In the genomic region with DNA sequence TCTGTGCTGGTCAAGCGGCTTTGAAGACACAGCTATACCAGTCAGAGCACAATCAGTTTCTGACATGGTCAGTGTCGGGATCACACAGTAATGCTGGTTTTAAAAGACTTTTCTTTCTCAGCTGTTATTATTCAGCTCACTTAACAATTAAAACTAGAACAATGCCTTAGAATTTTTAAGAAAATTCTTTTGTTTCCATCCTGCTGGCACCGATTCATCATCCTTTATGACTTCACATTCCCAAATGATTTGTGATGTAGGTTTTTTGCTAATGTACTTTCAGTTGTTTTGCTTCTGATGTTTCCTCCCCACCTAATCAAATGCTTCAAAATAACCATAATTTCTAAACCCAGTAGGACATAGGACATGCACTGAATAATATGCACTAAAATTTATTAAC, we compare ENCODE assay signal across 35 cellular contexts. TPM values are rescaled to one million over a fixed set of nuclear protein-coding genes. Genes with fewer than 3 reads are reported as not detected.
"Had no signal": no experiment of that assay in that cellular context is flagged by ENCODE, and none has a peak within 500 bp of the region (broad histone marks: within the 10 kb centered on the region; RNA-seq: fewer than 3 reads in every experiment).

No MANE protein-coding gene starts in this region.

- H3K27me3 Mint-ChIP-seq: activated CD4-positive, alpha-beta memory T cell treated with anti-CD3 and anti-CD28 coated beads for 36 hours; activated CD4-positive, alpha-beta T cell treated with anti-CD3 and anti-CD28 coated beads for 36 hours; activated CD4-positive, alpha-beta T cell treated with anti-CD3 and anti-CD28 coated beads, Interleukin-2, amount 10 ng/mL, durations not matched to agents 24 days and 14 days; activated CD8-positive, alpha-beta memory T cell treated with anti-CD3 and anti-CD28 coated beads, Interleukin-2, amount 10 ng/mL, durations not matched to agents 7 days and 5 days; activated naive CD8-positive, alpha-beta T cell; dendritic cell treated with granulocyte-macrophage colony-stimulating factor and Interleukin-4, amounts not matched to agents 40 ng/mL and 50 ng/mL, for 4 days had no signal

- H3K4me1 Mint-ChIP-seq: activated CD4-positive, alpha-beta T cell treated with anti-CD3 and anti-CD28 coated beads for 36 hours; activated CD4-positive, alpha-beta T cell treated with anti-CD3 and anti-CD28 coated beads, Interleukin-2, amount 10 ng/mL, durations not matched to agents 24 days and 14 days; activated CD8-positive, alpha-beta memory T cell treated with anti-CD3 and anti-CD28 coated beads, Interleukin-2, amount 10 ng/mL, durations not matched to agents 7 days and 5 days had no signal

- H3K9me3 Mint-ChIP-seq: activated CD4-positive, alpha-beta memory T cell treated with anti-CD3 and anti-CD28 coated beads for 36 hours; activated CD4-positive, alpha-beta T cell treated with anti-CD3 and anti-CD28 coated beads, Interleukin-2, amount 10 ng/mL, durations not matched to agents 24 days and 14 days; activated T-helper 1 cell treated with anti-CD3 and anti-CD28 coated beads, Interleukin-12 subunit alpha, Interleukin-12 subunit beta, Interleukin-2, Interleukin-4 antibody, amounts not matched to agents 30 ng/mL and 10 ng/mL and 1 ng/mL, durations not matched to agents 14 hours and 24 hours and 36 hours; activated T-helper 2 cell treated with anti-CD3 and anti-CD28 coated beads, Interferon-gamma antibody, Interleukin-2, Interleukin-4, amounts not matched to agents 10 μg/mL and 5 μg/mL and 100 μg/mL, durations not matched to agents 14 hours and 24 hours and 36 hours; dendritic cell treated with granulocyte-macrophage colony-stimulating factor and Interleukin-4, amounts not matched to agents 40 ng/mL and 50 ng/mL, for 4 days; effector memory CD8-positive, alpha-beta T cell; T-helper 2 cell treated with Interferon-gamma antibody and Interleukin-4, amounts not matched to agents 5 μg/mL and 100 μg/mL, for 36 hours had no signal

- DNase-seq: activated CD4-positive, alpha-beta memory T cell treated with anti-CD3 and anti-CD28 coated beads for 36 hours; activated CD4-positive, alpha-beta T cell treated with anti-CD3 and anti-CD28 coated beads for 36 hours; activated CD4-positive, alpha-beta T cell treated with anti-CD3 and anti-CD28 coated beads, Interleukin-2, amount 10 ng/mL, durations not matched to agents 24 days and 14 days; activated CD4-positive, CD25-positive, alpha-beta regulatory T cell; activated CD4-positive, CD25-positive, alpha-beta regulatory T cell treated with anti-CD3 and anti-CD28 coated beads, Interleukin-2, amount 50 U/mL, for 72 hours; activated CD8-positive, alpha-beta memory T cell treated with anti-CD3 and anti-CD28 coated beads, Interleukin-2, amount 10 ng/mL, durations not matched to agents 7 days and 5 days; activated CD8-positive, alpha-beta memory T cell treated with anti-CD3 and anti-CD28 coated beads, Interleukin-2, amount 50 U/mL, for 4 hours; activated CD8-positive, alpha-beta T cell treated with anti-CD3 and anti-CD28 coated beads, Interleukin-2, amount 10 ng/mL, durations not matched to agents 7 days and 5 days; activated effector memory CD4-positive, alpha-beta T cell treated with anti-CD3 and anti-CD28 coated beads, Interleukin-2, amount 50 U/mL, for 16 hours; activated naive CD4-positive, alpha-beta T cell; activated naive CD4-positive, alpha-beta T cell treated with anti-CD3 and anti-CD28 coated beads, Interleukin-2, amount 50 U/mL, for 16 hours; activated T-cell treated with anti-CD3 and anti-CD28 coated beads, Interleukin-2, amount 50 U/mL, for 1 hour; activated T-cell treated with anti-CD3 and anti-CD28 coated beads, Interleukin-2, amount 50 U/mL, for 48 hours; amniotic stem cell; anterior cingulate cortex; central memory CD4-positive, alpha-beta T cell; effector CD4-positive, alpha-beta T cell; effector memory CD8-positive, alpha-beta T cell; erythroblast; heart right ventricle; T-helper 1 cell; T-helper 17 cell; T1000; WERI-Rb-1 had no signal

- H3K4me3 ChIP-seq: coronary artery, esophagus muscularis mucosa, gastroesophageal sphincter, heart right ventricle had no signal

- H3K27ac Mint-ChIP-seq: activated CD4-positive, alpha-beta memory T cell treated with anti-CD3 and anti-CD28 coated beads for 36 hours; activated CD4-positive, alpha-beta T cell treated with anti-CD3 and anti-CD28 coated beads for 36 hours; activated CD4-positive, alpha-beta T cell treated with anti-CD3 and anti-CD28 coated beads, Interleukin-2, amount 10 ng/mL, durations not matched to agents 24 days and 14 days; activated CD8-positive, alpha-beta memory T cell treated with anti-CD3 and anti-CD28 coated beads, Interleukin-2, amount 10 ng/mL, durations not matched to agents 7 days and 5 days; activated CD8-positive, alpha-beta T cell treated with anti-CD3 and anti-CD28 coated beads, Interleukin-2, amount 10 ng/mL, durations not matched to agents 7 days and 5 days; activated naive CD8-positive, alpha-beta T cell; activated T-helper 1 cell treated with anti-CD3 and anti-CD28 coated beads, Interleukin-12 subunit alpha, Interleukin-12 subunit beta, Interleukin-2, Interleukin-4 antibody, amounts not matched to agents 30 ng/mL and 10 ng/mL and 1 ng/mL, durations not matched to agents 14 hours and 24 hours and 36 hours; activated T-helper 2 cell treated with anti-CD3 and anti-CD28 coated beads, Interferon-gamma antibody, Interleukin-2, Interleukin-4, amounts not matched to agents 10 μg/mL and 5 μg/mL and 100 μg/mL, durations not matched to agents 14 hours and 24 hours and 36 hours; dendritic cell treated with granulocyte-macrophage colony-stimulating factor and Interleukin-4, amounts not matched to agents 40 ng/mL and 50 ng/mL, for 4 days; effector memory CD8-positive, alpha-beta T cell; T-helper 17 cell; T-helper 2 cell treated with Interferon-gamma antibody and Interleukin-4, amounts not matched to agents 5 μg/mL and 100 μg/mL, for 36 hours had no signal

- ATAC-seq: activated CD4-positive, alpha-beta T cell treated with anti-CD3 and anti-CD28 coated beads for 36 hours; activated CD8-positive, alpha-beta memory T cell treated with anti-CD3 and anti-CD28 coated beads, Interleukin-2, amount 10 ng/mL, durations not matched to agents 7 days and 5 days; activated CD8-positive, alpha-beta T cell treated with anti-CD3 and anti-CD28 coated beads, Interleukin-2, amount 10 ng/mL, durations not matched to agents 7 days and 5 days; effector memory CD8-positive, alpha-beta T cell; gastroesophageal sphincter; heart right ventricle; T-helper 17 cell had no signal

- H3K36me3 Mint-ChIP-seq: activated CD4-positive, alpha-beta memory T cell treated with anti-CD3 and anti-CD28 coated beads for 36 hours; activated CD8-positive, alpha-beta memory T cell treated with anti-CD3 and anti-CD28 coated beads, Interleukin-2, amount 10 ng/mL, durations not matched to agents 7 days and 5 days; activated naive CD8-positive, alpha-beta T cell had no signal

- H3K4me3 Mint-ChIP-seq: activated CD4-positive, alpha-beta memory T cell treated with anti-CD3 and anti-CD28 coated beads for 36 hours; activated CD4-positive, alpha-beta T cell treated with anti-CD3 and anti-CD28 coated beads for 36 hours; activated CD4-positive, alpha-beta T cell treated with anti-CD3 and anti-CD28 coated beads, Interleukin-2, amount 10 ng/mL, durations not matched to agents 24 days and 14 days; activated CD8-positive, alpha-beta memory T cell treated with anti-CD3 and anti-CD28 coated beads, Interleukin-2, amount 10 ng/mL, durations not matched to agents 7 days and 5 days; activated CD8-positive, alpha-beta T cell treated with anti-CD3 and anti-CD28 coated beads, Interleukin-2, amount 10 ng/mL, durations not matched to agents 7 days and 5 days; activated naive CD8-positive, alpha-beta T cell; activated T-helper 1 cell treated with anti-CD3 and anti-CD28 coated beads, Interleukin-12 subunit alpha, Interleukin-12 subunit beta, Interleukin-2, Interleukin-4 antibody, amounts not matched to agents 30 ng/mL and 10 ng/mL and 1 ng/mL, durations not matched to agents 14 hours and 24 hours and 36 hours; dendritic cell treated with granulocyte-macrophage colony-stimulating factor and Interleukin-4, amounts not matched to agents 40 ng/mL and 50 ng/mL, for 4 days; effector memory CD8-positive, alpha-beta T cell; T-helper 17 cell; T-helper 2 cell treated with Interferon-gamma antibody and Interleukin-4, amounts not matched to agents 5 μg/mL and 100 μg/mL, for 36 hours had no signal

RNA-seq across cellular contexts. Expression of gene OLFML1, which starts 34.5 kb away (rescaled TPM):
- total RNA-seq: activated CD4-positive, alpha-beta memory T cell treated with anti-CD3 and anti-CD28 coated beads for 36 hours; activated CD4-positive, alpha-beta T cell treated with anti-CD3 and anti-CD28 coated beads for 36 hours; activated CD4-positive, alpha-beta T cell treated with anti-CD3 and anti-CD28 coated beads, Interleukin-2, amount 10 ng/mL, durations not matched to agents 24 days and 14 days; activated CD8-positive, alpha-beta memory T cell treated with anti-CD3 and anti-CD28 coated beads for 36 hours; activated CD8-positive, alpha-beta memory T cell treated with anti-CD3 and anti-CD28 coated beads, Interleukin-2, amount 10 ng/mL, durations not matched to agents 7 days and 5 days; activated CD8-positive, alpha-beta T cell treated with anti-CD3 and anti-CD28 coated beads, Interleukin-2, amount 10 ng/mL, durations not matched to agents 7 days and 5 days; activated T-helper 1 cell treated with anti-CD3 and anti-CD28 coated beads, Interleukin-12 subunit alpha, Interleukin-12 subunit beta, Interleukin-2, Interleukin-4 antibody, amounts not matched to agents 30 ng/mL and 10 ng/mL and 1 ng/mL, durations not matched to agents 14 hours and 24 hours and 36 hours; activated T-helper 2 cell treated with anti-CD3 and anti-CD28 coated beads, Interferon-gamma antibody, Interleukin-2, Interleukin-4, amounts not matched to agents 10 μg/mL and 5 μg/mL and 100 μg/mL, durations not matched to agents 14 hours and 24 hours and 36 hours; astrocyte; glomerular endothelial cell; T-helper 17 cell had no signal
